20 cellular contexts compared by ENCODE assay signal in genomic region chrX:105894721-105895120, GRCh38.
DNase-seq lines count a peak whose midpoint lies in the region; ATAC-seq and TF ChIP-seq lines count a peak whose summit lies in the region.
"Had no signal": no experiment of that assay in that cellular context is flagged by ENCODE, and none has a peak within 500 bp of the region (broad histone marks: within the 10 kb centered on the region; RNA-seq: fewer than 3 reads in every experiment).

No MANE protein-coding gene starts in this region.

- H3K27ac Mint-ChIP-seq in effector memory CD8-positive, alpha-beta T cell: no peak overlapping the region
- no peak overlapping the region for H3K27ac Mint-ChIP-seq in stimulated activated memory B cell treated with anti-CD40 and anti-IgM and Interleukin-4, amounts not matched to agents 10 μg/mL and 1 μg/mL and 100 μg/mL, for 72 hours
- H3K27ac Mint-ChIP-seq: B cell; CD4-positive, CD25-positive, alpha-beta regulatory T cell; CD8-positive, alpha-beta T cell had no signal

- H3K23ac ChIP-seq in IMR-90 (ENCODE audit: low read depth, low read length): no peak overlapping the region

- CTCF ChIA-PET in IMR-90 (lab: Yijun Ruan, JAX): interaction anchor here (1.4 kb wide), 1 partner anchor 39 kb away, joined by 3 read pairs; no protein-coding TSS in a partner anchor

- no peaks in the 10 kb centered on the region for H3K27me3 Mint-ChIP-seq in effector memory CD8-positive, alpha-beta T cell
- no peaks in the 10 kb centered on the region for H3K27me3 Mint-ChIP-seq in stimulated activated memory B cell treated with anti-CD40 and anti-IgM and Interleukin-4, amounts not matched to agents 10 μg/mL and 1 μg/mL and 100 μg/mL, for 72 hours
- H3K27me3 Mint-ChIP-seq: B cell; CD4-positive, CD25-positive, alpha-beta regulatory T cell had no signal

- intact Hi-C loops in IMR-90 (cut with micrococcal nuclease): no loop called here

- H3K79me1 ChIP-seq in IMR-90 (ENCODE audit: low read depth in 1 of 2, low read length in 2 of 2): no peaks in the 10 kb centered on the region

- in situ Hi-C loops in IMR-90 (cut with MboI; ENCODE audit: low sequenced_read_pairs): no loop called here

- dilution Hi-C loops in IMR-90 (cut with HindIII; ENCODE audit: low sequenced_read_pairs, unreplicated experiment): no loop called here

- H4K5ac ChIP-seq in IMR-90 (ENCODE audit: low read depth, low read length): no peak overlapping the region

- H2AK5ac ChIP-seq in IMR-90 (ENCODE audit: low read depth, low read length): no peak overlapping the region

- no peaks in the 10 kb centered on the region for H4K20me1 ChIP-seq in IMR-90 (ENCODE audit: insufficient read depth, low read length)
- H4K20me1 ChIP-seq in osteoblast (ENCODE audit: insufficient read depth, low read length): no peaks in the 10 kb centered on the region
- H4K20me1 ChIP-seq: BLaER1 had no signal

- H3K4me3 ChIP-seq in IMR-90 (ENCODE audit: insufficient read depth, low read depth, low read length) (no peak overlapping the region), osteoblast (ENCODE audit: insufficient read depth, low read length) (no peak overlapping the region)
- H3K4me3 ChIP-seq: BLaER1, GM23248 had no signal

- no peak for TF ChIP-seq RAD21 in IMR-90 (IDR thresholded peaks at IDR 0.05; ENCODE audit: low read length)

- no peaks in the 10 kb centered on the region for H3K9me1 ChIP-seq in IMR-90 (ENCODE audit: insufficient read depth, low read length)

- H3K4me3 Mint-ChIP-seq in effector memory CD8-positive, alpha-beta T cell: no peak overlapping the region
- no peak overlapping the region for H3K4me3 Mint-ChIP-seq in stimulated activated memory B cell treated with anti-CD40 and anti-IgM and Interleukin-4, amounts not matched to agents 10 μg/mL and 1 μg/mL and 100 μg/mL, for 72 hours
- H3K4me3 Mint-ChIP-seq: B cell; CD4-positive, CD25-positive, alpha-beta regulatory T cell; CD8-positive, alpha-beta T cell had no signal

- no peak overlapping the region for H2BK20ac ChIP-seq in IMR-90 (ENCODE audit: low read depth, low read length)

- ATAC-seq in IMR-90 (ENCODE audit: low read depth) (no peak), GM21390 (IDR thresholded peaks at IDR 0.05; ENCODE audit: unreplicated experiment) (no peak)
- ATAC-seq in effector memory CD8-positive, alpha-beta T cell (replicated peaks): no peak
- ATAC-seq in stimulated activated memory B cell treated with anti-CD40 and anti-IgM and Interleukin-4, amounts not matched to agents 10 μg/mL and 1 μg/mL and 100 μg/mL, for 72 hours: no peak
- ATAC-seq: CD8-positive, alpha-beta T cell had no signal

- no peak overlapping the region for H4K91ac ChIP-seq in IMR-90 (ENCODE audit: insufficient read depth, low read depth, low read length)

- no peak overlapping the region for H3K9ac ChIP-seq in IMR-90 (ENCODE audit: low read depth, low read length)
- H3K9ac ChIP-seq: BLaER1, GM23248 had no signal

- no peaks in the 10 kb centered on the region for H3K79me2 ChIP-seq in osteoblast (ENCODE audit: insufficient read depth, low read length)

- no peak overlapping the region for H4K8ac ChIP-seq in IMR-90 (ENCODE audit: low read depth in 2 of 2, low read length in 2 of 2)

- H3K4ac ChIP-seq in IMR-90 (ENCODE audit: low read depth, low read length): no peak overlapping the region

- H3K36me3 ChIP-seq in IMR-90 (ENCODE audit: control insufficient read depth, insufficient read depth, low read length): no peaks in the 10 kb centered on the region
- no peaks in the 10 kb centered on the region for H3K36me3 ChIP-seq in osteoblast (ENCODE audit: insufficient read depth, low read length)
- H3K36me3 ChIP-seq: BLaER1 had no signal

- no peak overlapping the region for H3K56ac ChIP-seq in IMR-90 (ENCODE audit: extremely low read depth, insufficient read depth, low read length)

- H3K4me1 ChIP-seq in IMR-90 (ENCODE audit: control insufficient read depth, insufficient read depth, low read length) (no peaks in the 10 kb centered on the region), osteoblast (ENCODE audit: insufficient read depth, low read length) (no peaks in the 10 kb centered on the region)
- H3K4me1 ChIP-seq: BLaER1, Caco-2 had no signal

- no peak overlapping the region for H2AK9ac ChIP-seq in IMR-90 (replicated peaks; ENCODE audit: low read depth, low read length, poor library complexity)

- no peak overlapping the region for H3K18ac ChIP-seq in IMR-90 (ENCODE audit: low read depth, low read length)

- no peak overlapping the region for H2AFZ ChIP-seq in IMR-90 (replicated peaks; ENCODE audit: low read length, poor library complexity)
- no peak overlapping the region for H2AFZ ChIP-seq in osteoblast (ENCODE audit: low read length)
- H2AFZ ChIP-seq: GM23248 had no signal

- no peak overlapping the region for H2BK15ac ChIP-seq in IMR-90 (ENCODE audit: low read depth, low read length)

- TF ChIP-seq CTCF in IMR-90 (conservative IDR thresholded peaks at IDR 0.05; ENCODE audit: low read depth, low read length): no peak
- TF ChIP-seq CTCF in osteoblast (IDR thresholded peaks at IDR 0.05; ENCODE audit: extremely low read depth, low read depth, low read length): no peak

- no peak for TF ChIP-seq POLR2A in IMR-90 (IDR thresholded peaks at IDR 0.05; ENCODE audit: low read depth, low read length)

- POLR2A ChIA-PET in IMR-90 (lab: Charles Lee; ENCODE audit: unreplicated experiment): no interaction called here

- no peaks in the 10 kb centered on the region for H3K36me3 Mint-ChIP-seq in effector memory CD8-positive, alpha-beta T cell (ENCODE audit: insufficient read depth)
- no peaks in the 10 kb centered on the region for H3K36me3 Mint-ChIP-seq in stimulated activated memory B cell treated with anti-CD40 and anti-IgM and Interleukin-4, amounts not matched to agents 10 μg/mL and 1 μg/mL and 100 μg/mL, for 72 hours
- H3K36me3 Mint-ChIP-seq: CD4-positive, CD25-positive, alpha-beta regulatory T cell; CD8-positive, alpha-beta T cell had no signal

- H2BK120ac ChIP-seq in IMR-90 (ENCODE audit: low read depth, low read length): no peak overlapping the region

- H3K27ac ChIP-seq in IMR-90 (ENCODE audit: insufficient read depth, low read length) (no peak overlapping the region), osteoblast (ENCODE audit: low read depth, low read length) (no peak overlapping the region)
- H3K27ac ChIP-seq: 22Rv1, BLaER1, C4-2B, GM23248 had no signal

- no peaks in the 10 kb centered on the region; the same call in 1 of the 2 replicates for H3K27me3 ChIP-seq in IMR-90 (ENCODE audit: control insufficient read depth, insufficient read depth, low read length)
- peaks cover 11% of the 10 kb centered on the region for H3K27me3 ChIP-seq in osteoblast (ENCODE audit: insufficient read depth, low read length)

- peak; percentile 0 for DNase-seq in IMR-90
- peak; percentile 7 for DNase-seq in astrocyte of the hippocampus (ENCODE audit: low read depth, low spot score)
- DNase-seq in fibroblast of peridontal ligament (ENCODE audit: extremely low read depth): peak; percentile 18
- DNase-seq in osteoblast (ENCODE audit: insufficient read length, low spot score, missing footprints): peak; percentile 11
- DNase-seq in effector memory CD8-positive, alpha-beta T cell: no peak
- DNase-seq in islet precursor cell: no peak
- DNase-seq: Caco-2; CD4-positive, CD25-positive, alpha-beta regulatory T cell; CD8-positive, alpha-beta T cell; DMS153; DND-41; GM23248; H7; HCEC 1CT had no signal

- no peaks in the 10 kb centered on the region for H3K9me3 Mint-ChIP-seq in effector memory CD8-positive, alpha-beta T cell
- H3K9me3 Mint-ChIP-seq in stimulated activated memory B cell treated with anti-CD40 and anti-IgM and Interleukin-4, amounts not matched to agents 10 μg/mL and 1 μg/mL and 100 μg/mL, for 72 hours: no peaks in the 10 kb centered on the region
- H3K9me3 Mint-ChIP-seq: CD8-positive, alpha-beta T cell had no signal

- H3K4me2 ChIP-seq in IMR-90 (ENCODE audit: low read depth, low read length) (no peak overlapping the region), osteoblast (ENCODE audit: insufficient read depth, low read length) (no peak overlapping the region)
- H3K4me2 ChIP-seq: BLaER1 had no signal

- BruUV-seq in IMR-90 (replicated peaks; lab: Mats Ljungman, UMichigan): no TSS peak

- H3K9me3 ChIP-seq in IMR-90 (ENCODE audit: control insufficient read depth, insufficient read depth, low read length): no peaks in the 10 kb centered on the region
- no peaks in the 10 kb centered on the region for H3K9me3 ChIP-seq in osteoblast (ENCODE audit: low read depth, low read length)
- H3K9me3 ChIP-seq: BLaER1, Caco-2 had no signal

- no peak overlapping the region for H2BK5ac ChIP-seq in IMR-90 (ENCODE audit: low read depth, low read length, poor library complexity, severe bottlenecking)

- H3K4me1 Mint-ChIP-seq in effector memory CD8-positive, alpha-beta T cell (ENCODE audit: low read depth in 2 of 2): no peaks in the 10 kb centered on the region
- no peaks in the 10 kb centered on the region for H3K4me1 Mint-ChIP-seq in stimulated activated memory B cell treated with anti-CD40 and anti-IgM and Interleukin-4, amounts not matched to agents 10 μg/mL and 1 μg/mL and 100 μg/mL, for 72 hours
- H3K4me1 Mint-ChIP-seq: B cell; CD4-positive, CD25-positive, alpha-beta regulatory T cell had no signal

- no peak overlapping the region for H3K14ac ChIP-seq in IMR-90 (replicated peaks; ENCODE audit: low read depth, low read length)

TF ChIP-seq in IMR-90, 13 proteins besides CTCF, POLR2A, EP300 and RAD21 (continues in another document):
- TF ChIP-seq RCOR1 (IDR thresholded peaks at IDR 0.05; ENCODE audit: insufficient replicate concordance, low read length) (no peak), MAZ (IDR thresholded peaks at IDR 0.05; ENCODE audit: borderline replicate concordance, low read depth, low read length) (no peak), MXI1 (IDR thresholded peaks at IDR 0.05; ENCODE audit: borderline replicate concordance, low read depth, low read length) (no peak), MAFK (IDR thresholded peaks at IDR 0.05; ENCODE audit: low read depth, low read length) (no peak), NFE2L2 (IDR thresholded peaks at IDR 0.05; ENCODE audit: low read depth, low read length) (no peak), CEBPB (IDR thresholded peaks at IDR 0.05; ENCODE audit: low read depth, low read length) (no peak), FOS (IDR thresholded peaks at IDR 0.05; ENCODE audit: low read depth, low read length) (no peak), BHLHE40 (IDR thresholded peaks at IDR 0.05; ENCODE audit: low read depth, low read length) (no peak), SMC3 (IDR thresholded peaks at IDR 0.05; ENCODE audit: low read depth, low read length) (no peak), ELK1 (IDR thresholded peaks at IDR 0.05; ENCODE audit: borderline replicate concordance, low read depth, low read length) (no peak)

Comparison
In these comparisons a context has a peak if more than half of its experiments do, and no peak if none do; other contexts are left out.
1. DNase-seq: peak in IMR-90 (single experiment), astrocyte of the hippocampus (single experiment), fibroblast of peridontal ligament (single experiment) and osteoblast (single experiment); none in effector memory CD8-positive, alpha-beta T cell (0 of 3) and islet precursor cell (single experiment).